In genomic region chr10:60139798-60140566, GRCh38 we compare ENCODE assay signal across 9 cellular contexts.
DNase-seq lines count a peak whose midpoint lies in the region; ATAC-seq and TF ChIP-seq lines count a peak whose summit lies in the region.
"Had no signal": no experiment of that assay in that cellular context is flagged by ENCODE, and none has a peak within 500 bp of the region (broad histone marks: within the 10 kb centered on the region; RNA-seq: fewer than 3 reads in every experiment).

No MANE protein-coding gene starts in this region.

- no peaks in the 10 kb centered on the region for H3K36me3 Mint-ChIP-seq in T-helper 2 cell treated with Interferon-gamma antibody and Interleukin-4, amounts not matched to agents 5 μg/mL and 100 μg/mL, for 36 hours (ENCODE audit: low read depth)

- no peaks in the 10 kb centered on the region for H3K27me3 ChIP-seq in muscle layer of colon (ENCODE audit: control insufficient read depth in 1 of 2, insufficient read depth in 2 of 2, low read length in 2 of 2)

- H3K4me3 Mint-ChIP-seq in T-helper 2 cell treated with Interferon-gamma antibody and Interleukin-4, amounts not matched to agents 5 μg/mL and 100 μg/mL, for 36 hours = no peak overlapping the region
- H3K4me3 Mint-ChIP-seq: activated naive CD4-positive, alpha-beta T cell treated with anti-CD3 and anti-CD28 coated beads, Interleukin-2, amount 50 U/mL, for 24 hours had no signal

- H3K4me3 ChIP-seq in AG10803 (ENCODE audit: low read length) (no peak overlapping the region), epithelial cell of esophagus (ENCODE audit: low read length) (peak overlapping the region; percentile 9), muscle layer of colon (ENCODE audit: low read depth in 1 of 2, low read length in 2 of 2) (peak overlapping the region in 1 of 2 donors; percentile 37)

- H3K27ac Mint-ChIP-seq in T-helper 2 cell treated with Interferon-gamma antibody and Interleukin-4, amounts not matched to agents 5 μg/mL and 100 μg/mL, for 36 hours = no peak overlapping the region
- H3K27ac Mint-ChIP-seq: activated naive CD4-positive, alpha-beta T cell treated with anti-CD3 and anti-CD28 coated beads, Interleukin-2, amount 50 U/mL, for 24 hours had no signal

- H3K27me3 Mint-ChIP-seq in T-helper 2 cell treated with Interferon-gamma antibody and Interleukin-4, amounts not matched to agents 5 μg/mL and 100 μg/mL, for 36 hours (ENCODE audit: low read depth) = no peaks in the 10 kb centered on the region
- H3K27me3 Mint-ChIP-seq: activated naive CD4-positive, alpha-beta T cell treated with anti-CD3 and anti-CD28 coated beads, Interleukin-2, amount 50 U/mL, for 24 hours had no signal

- peaks cover 24% of the 10 kb centered on the region for H3K4me1 ChIP-seq in muscle layer of colon (ENCODE audit: insufficient read depth, low read length)

- ATAC-seq in GM19328 (IDR thresholded peaks at IDR 0.05; ENCODE audit: unreplicated experiment) (no peak), HG03521 (IDR thresholded peaks at IDR 0.05; ENCODE audit: unreplicated experiment) (no peak)

- no peaks in the 10 kb centered on the region for H3K36me3 ChIP-seq in muscle layer of colon (ENCODE audit: insufficient read depth, low read length)

- no peak overlapping the region for H3K9ac ChIP-seq in muscle layer of colon (ENCODE audit: low read length)

- H3K4me1 Mint-ChIP-seq in T-helper 2 cell treated with Interferon-gamma antibody and Interleukin-4, amounts not matched to agents 5 μg/mL and 100 μg/mL, for 36 hours (ENCODE audit: low read depth) = peaks cover under 1% of the 10 kb centered on the region
- H3K4me1 Mint-ChIP-seq: activated naive CD4-positive, alpha-beta T cell treated with anti-CD3 and anti-CD28 coated beads, Interleukin-2, amount 50 U/mL, for 24 hours had no signal

- DNase-seq in AG10803 (ENCODE audit: low read depth) (peak; percentile 38), HT-29 (ENCODE audit: low spot score) (peak; percentile 37), epithelial cell of esophagus (ENCODE audit: low read depth) (peak; percentile 83), cortex of kidney (lab: John Stamatoyannopoulos, UW) (no peak)
- no peak for DNase-seq in T-helper 2 cell treated with Interferon-gamma antibody and Interleukin-4, amounts not matched to agents 5 μg/mL and 100 μg/mL, for 36 hours (ENCODE audit: low spot score)

- H3K9me3 Mint-ChIP-seq in T-helper 2 cell treated with Interferon-gamma antibody and Interleukin-4, amounts not matched to agents 5 μg/mL and 100 μg/mL, for 36 hours = no peaks in the 10 kb centered on the region
- H3K9me3 Mint-ChIP-seq: activated naive CD4-positive, alpha-beta T cell treated with anti-CD3 and anti-CD28 coated beads, Interleukin-2, amount 50 U/mL, for 24 hours had no signal

- H3K27ac ChIP-seq in muscle layer of colon (ENCODE audit: low read depth, low read length) = peak overlapping the region; percentile 35

- H3K9me3 ChIP-seq in muscle layer of colon (ENCODE audit: low read length) = no peaks in the 10 kb centered on the region

- no peak for TF ChIP-seq CTCF in AG10803 (conservative IDR thresholded peaks at IDR 0.05; ENCODE audit: low read length)
- no peak for TF ChIP-seq CTCF in epithelial cell of esophagus (IDR thresholded peaks at IDR 0.05; ENCODE audit: insufficient read depth, low read depth, low read length, missing control alignments)

Comparison
In these comparisons a context has a peak if more than half of its experiments do, and no peak if none do; other contexts are left out.
1. DNase-seq: peak in AG10803 (single experiment), HT-29 (single experiment) and epithelial cell of esophagus (single experiment); none in cortex of kidney (single experiment) and T-helper 2 cell treated with Interferon-gamma antibody and Interleukin-4, amounts not matched to agents 5 μg/mL and 100 μg/mL, for 36 hours (single experiment).